18 cellular contexts compared by ENCODE assay signal in the genomic region with DNA sequence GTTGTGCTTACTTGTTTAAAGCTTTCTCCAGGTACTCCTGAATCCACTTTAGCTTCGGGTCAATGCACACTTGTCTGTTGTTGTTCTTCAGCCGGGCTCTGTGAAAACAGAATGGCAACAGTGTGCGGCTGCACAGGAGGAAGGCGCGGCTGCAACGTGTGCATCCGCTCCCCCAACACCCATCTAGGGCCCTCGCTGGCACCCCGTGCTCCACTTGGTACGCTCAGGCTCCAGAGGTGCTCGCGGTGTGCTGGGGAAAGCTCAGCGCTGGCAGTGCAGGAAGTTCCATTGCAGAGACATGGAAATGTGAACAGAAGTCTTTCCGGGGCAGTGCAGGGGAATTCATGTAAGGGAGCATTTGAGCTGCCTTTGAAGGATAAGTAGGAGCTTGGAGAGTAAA. TPM values are rescaled to one million over a fixed set of nuclear protein-coding genes. Genes with fewer than 3 reads are reported as not detected.
DNase-seq lines count a peak whose midpoint lies in the region; ATAC-seq, FAIRE-seq and TF ChIP-seq lines count a peak whose summit lies in the region.
"Had no signal": no experiment of that assay in that cellular context is flagged by ENCODE, and none has a peak within 500 bp of the region (broad histone marks: within the 10 kb centered on the region; RNA-seq: fewer than 3 reads in every experiment).

No MANE protein-coding gene starts in this region.

- POLR2A ChIA-PET in WTC11 (lab: Charles Lee): no interaction called here
- POLR2A ChIA-PET in activated CD4-positive, alpha-beta T cell treated with anti-CD3 and anti-CD28 coated beads, Interleukin-2, amount 10 ng/mL, durations not matched to agents 7 days and 5 days (lab: Charles Lee): no interaction called here

- ATAC-seq in left cardiac atrium: no peak
- ATAC-seq in Right ventricle myocardium superior (ENCODE audit: poor library complexity): no peak
- no peak for ATAC-seq in WTC11
- no peak for ATAC-seq in GM18861 (IDR thresholded peaks at IDR 0.05; ENCODE audit: unreplicated experiment)
- ATAC-seq: A549; CD8-positive, alpha-beta T cell had no signal

- no peak for TF ChIP-seq CTCF in WTC11 (IDR thresholded peaks at IDR 0.05)

- no peak overlapping the region for H3K4me3 Mint-ChIP-seq in WTC11
- H3K4me3 Mint-ChIP-seq in activated CD4-positive, alpha-beta T cell treated with anti-CD3 and anti-CD28 coated beads, Interleukin-2, amount 10 ng/mL, durations not matched to agents 7 days and 5 days: no peak overlapping the region
- H3K4me3 Mint-ChIP-seq: CD14-positive monocyte; CD8-positive, alpha-beta T cell had no signal

- peaks cover 1% of the 10 kb centered on the region; the same call in 1 of the 2 replicates for H3K27me3 Mint-ChIP-seq in WTC11 (ENCODE audit: low read depth)
- H3K27me3 Mint-ChIP-seq in activated CD4-positive, alpha-beta T cell treated with anti-CD3 and anti-CD28 coated beads, Interleukin-2, amount 10 ng/mL, durations not matched to agents 7 days and 5 days: peaks cover 10% of the 10 kb centered on the region

- intact Hi-C loops in left cardiac atrium (cut with DNase I) (no loop called here), Right ventricle myocardium superior (cut with DNase I) (no loop called here), posterior vena cava (cut with DNase I) (no loop called here)

- peaks cover 64% of the 10 kb centered on the region for H3K36me3 Mint-ChIP-seq in WTC11
- H3K36me3 Mint-ChIP-seq in activated CD4-positive, alpha-beta T cell treated with anti-CD3 and anti-CD28 coated beads, Interleukin-2, amount 10 ng/mL, durations not matched to agents 7 days and 5 days (ENCODE audit: low read depth): no peaks in the 10 kb centered on the region
- H3K36me3 Mint-ChIP-seq: CD14-positive monocyte; CD8-positive, alpha-beta T cell had no signal

- H3K27ac Mint-ChIP-seq in WTC11: peak overlapping the region; percentile 83
- no peak overlapping the region for H3K27ac Mint-ChIP-seq in activated CD4-positive, alpha-beta T cell treated with anti-CD3 and anti-CD28 coated beads, Interleukin-2, amount 10 ng/mL, durations not matched to agents 7 days and 5 days
- H3K27ac Mint-ChIP-seq: CD14-positive monocyte; CD8-positive, alpha-beta T cell had no signal

- CTCF ChIA-PET in WTC11 (lab: Charles Lee): no interaction called here
- CTCF ChIA-PET in activated CD4-positive, alpha-beta T cell treated with anti-CD3 and anti-CD28 coated beads, Interleukin-2, amount 10 ng/mL, durations not matched to agents 7 days and 5 days (lab: Charles Lee): no interaction called here

- DNase-seq in left cardiac atrium (peak; percentile 13), Right ventricle myocardium superior (no peak), WTC11 (ENCODE audit: low spot score) (no peak), posterior vena cava (ENCODE audit: low spot score) (peak; percentile 47), urothelium cell line (ENCODE audit: low spot score) (no peak), GM19239 (ENCODE audit: insufficient read length, low spot score) (no peak)
- DNase-seq in activated CD4-positive, alpha-beta T cell treated with anti-CD3 and anti-CD28 coated beads, Interleukin-2, amount 10 ng/mL, durations not matched to agents 7 days and 5 days: no peak
- DNase-seq: BE2C; CD8-positive, alpha-beta T cell; COR-L47; DMS153; GF-D8; GM23248; H7 had no signal

- peaks cover 80% of the 10 kb centered on the region for H3K4me1 Mint-ChIP-seq in WTC11
- H3K4me1 Mint-ChIP-seq in activated CD4-positive, alpha-beta T cell treated with anti-CD3 and anti-CD28 coated beads, Interleukin-2, amount 10 ng/mL, durations not matched to agents 7 days and 5 days: peaks cover 1% of the 10 kb centered on the region
- H3K4me1 Mint-ChIP-seq: CD14-positive monocyte had no signal

- FAIRE-seq in urothelium cell line (lab: Jason Lieb, UNC) (peak; percentile 62), GM19239 (lab: Jason Lieb, UNC) (no peak)
- FAIRE-seq: A549, D721Med had no signal

- H3K9me3 Mint-ChIP-seq in WTC11: no peaks in the 10 kb centered on the region
- no peaks in the 10 kb centered on the region for H3K9me3 Mint-ChIP-seq in activated CD4-positive, alpha-beta T cell treated with anti-CD3 and anti-CD28 coated beads, Interleukin-2, amount 10 ng/mL, durations not matched to agents 7 days and 5 days
- H3K9me3 Mint-ChIP-seq: CD8-positive, alpha-beta T cell had no signal

TF ChIP-seq in WTC11, 78 proteins besides CTCF, POLR2A, EP300 and RAD21:
- TF ChIP-seq, protein P1, sequence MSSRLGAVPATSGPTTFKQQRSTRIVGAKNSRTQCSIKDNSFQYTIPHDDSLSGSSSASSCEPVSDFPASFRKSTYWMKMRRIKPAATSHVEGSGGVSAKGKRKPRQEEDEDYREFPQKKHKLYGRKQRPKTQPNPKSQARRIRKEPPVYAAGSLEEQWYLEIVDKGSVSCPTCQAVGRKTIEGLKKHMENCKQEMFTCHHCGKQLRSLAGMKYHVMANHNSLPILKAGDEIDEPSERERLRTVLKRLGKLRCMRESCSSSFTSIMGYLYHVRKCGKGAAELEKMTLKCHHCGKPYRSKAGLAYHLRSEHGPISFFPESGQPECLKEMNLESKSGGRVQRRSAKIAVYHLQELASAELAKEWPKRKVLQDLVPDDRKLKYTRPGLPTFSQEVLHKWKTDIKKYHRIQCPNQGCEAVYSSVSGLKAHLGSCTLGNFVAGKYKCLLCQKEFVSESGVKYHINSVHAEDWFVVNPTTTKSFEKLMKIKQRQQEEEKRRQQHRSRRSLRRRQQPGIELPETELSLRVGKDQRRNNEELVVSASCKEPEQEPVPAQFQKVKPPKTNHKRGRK (CRISPR knock-in tag; IDR thresholded peaks at IDR 0.05; ENCODE audit: borderline replicate concordance): no peak
- TF ChIP-seq TCF7 (CRISPR knock-in tag; IDR thresholded peaks at IDR 0.05; ENCODE audit: low read depth) (no peak), ZNF138 (CRISPR knock-in tag; conservative IDR thresholded peaks at IDR 0.05) (no peak)
- TF ChIP-seq, protein P2, sequence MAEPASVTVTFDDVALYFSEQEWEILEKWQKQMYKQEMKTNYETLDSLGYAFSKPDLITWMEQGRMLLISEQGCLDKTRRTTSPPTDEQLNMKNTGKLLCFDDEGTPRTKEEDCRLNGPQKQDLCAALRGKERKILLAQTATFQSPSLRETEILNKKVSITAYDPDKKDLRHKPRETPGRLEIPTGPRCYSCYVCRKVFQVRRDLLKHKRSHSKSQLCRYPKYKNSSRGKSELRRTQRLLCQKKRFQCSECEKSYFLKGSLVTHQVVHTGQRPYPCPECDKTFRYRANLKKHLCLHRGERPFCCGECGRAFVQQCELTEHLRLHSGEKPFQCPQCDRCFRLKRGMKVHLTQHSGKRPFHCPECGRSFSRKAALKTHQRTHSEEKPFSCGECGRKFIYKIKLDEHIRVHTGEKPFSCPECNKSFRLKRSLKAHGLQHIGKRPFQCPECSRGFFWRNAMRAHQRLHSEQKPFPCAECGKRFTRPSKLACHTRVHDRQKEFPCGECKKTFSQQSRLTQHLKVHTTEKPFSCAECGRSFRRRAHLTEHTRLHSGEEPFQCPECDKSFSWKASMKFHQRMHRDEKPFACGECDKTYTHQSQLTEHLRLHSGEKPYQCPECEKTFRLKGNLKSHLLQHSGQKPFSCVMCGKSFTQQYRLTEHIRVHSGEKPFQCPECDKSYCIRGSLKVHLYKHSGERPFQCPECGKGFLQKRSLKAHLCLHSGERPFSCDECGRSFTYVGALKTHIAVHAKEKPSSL (CRISPR knock-in tag; conservative IDR thresholded peaks at IDR 0.05): no peak
- TF ChIP-seq, protein P3, sequence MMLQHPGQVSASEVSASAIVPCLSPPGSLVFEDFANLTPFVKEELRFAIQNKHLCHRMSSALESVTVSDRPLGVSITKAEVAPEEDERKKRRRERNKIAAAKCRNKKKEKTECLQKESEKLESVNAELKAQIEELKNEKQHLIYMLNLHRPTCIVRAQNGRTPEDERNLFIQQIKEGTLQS (CRISPR knock-in tag; conservative IDR thresholded peaks at IDR 0.05): no peak
- TF ChIP-seq, protein P4, sequence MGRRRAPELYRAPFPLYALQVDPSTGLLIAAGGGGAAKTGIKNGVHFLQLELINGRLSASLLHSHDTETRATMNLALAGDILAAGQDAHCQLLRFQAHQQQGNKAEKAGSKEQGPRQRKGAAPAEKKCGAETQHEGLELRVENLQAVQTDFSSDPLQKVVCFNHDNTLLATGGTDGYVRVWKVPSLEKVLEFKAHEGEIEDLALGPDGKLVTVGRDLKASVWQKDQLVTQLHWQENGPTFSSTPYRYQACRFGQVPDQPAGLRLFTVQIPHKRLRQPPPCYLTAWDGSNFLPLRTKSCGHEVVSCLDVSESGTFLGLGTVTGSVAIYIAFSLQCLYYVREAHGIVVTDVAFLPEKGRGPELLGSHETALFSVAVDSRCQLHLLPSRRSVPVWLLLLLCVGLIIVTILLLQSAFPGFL (CRISPR knock-in tag; IDR thresholded peaks at IDR 0.05; ENCODE audit: borderline replicate concordance): no peak

RNA-seq across cellular contexts. Expression of a gene that starts 6.3 kb away (rescaled TPM):
- total RNA-seq in left cardiac atrium: 100 to 1,000 TPM; 213 to 248 TPM
- 117 TPM for total RNA-seq in Right ventricle myocardium superior
- 52.4 to 64.3 TPM (median 59.6 TPM) in 3 replicates for total RNA-seq in WTC11 (2021)
- 100 to 1,000 TPM; 206 to 238 TPM for total RNA-seq in posterior vena cava
- total RNA-seq in activated CD4-positive, alpha-beta T cell treated with anti-CD3 and anti-CD28 coated beads, Interleukin-2, amount 10 ng/mL, durations not matched to agents 7 days and 5 days: not detected
- total RNA-seq: CD8-positive, alpha-beta T cell had no signal

Comparison
In these comparisons a context has a peak if more than half of its experiments do, and no peak if none do; other contexts are left out.
1. DNase-seq: peak in left cardiac atrium (single experiment) and posterior vena cava (single experiment); none in Right ventricle myocardium superior (single experiment), WTC11 (single experiment), urothelium cell line (single experiment), activated CD4-positive, alpha-beta T cell treated with anti-CD3 and anti-CD28 coated beads, Interleukin-2, amount 10 ng/mL, durations not matched to agents 7 days and 5 days (single experiment) and GM19239 (single experiment).
2. RNA of a gene that starts 6.3 kb away (total RNA-seq): 213 to 248 TPM in left cardiac atrium, 206 to 238 TPM in posterior vena cava, 117 TPM in Right ventricle myocardium superior (single experiment) and 52.4 to 64.3 TPM in WTC11; not detected in activated CD4-positive, alpha-beta T cell treated with anti-CD3 and anti-CD28 coated beads, Interleukin-2, amount 10 ng/mL, durations not matched to agents 7 days and 5 days; every median in the first group is over 10 times any median in the second.